Comparison of ENCODE assay signal across 18 cellular contexts in genomic region chr15:101210058-101210457, GRCh38. TPM values are rescaled to one million over a fixed set of nuclear protein-coding genes. Genes with fewer than 3 reads are reported as not detected.
DNase-seq lines count a peak whose midpoint lies in the region; ATAC-seq and TF ChIP-seq lines count a peak whose summit lies in the region.
"Had no signal": no experiment of that assay in that cellular context is flagged by ENCODE, and none has a peak within 500 bp of the region (broad histone marks: within the 10 kb centered on the region; RNA-seq: fewer than 3 reads in every experiment).

No MANE protein-coding gene starts in this region.

- no peak for TF ChIP-seq CTCF in heart left ventricle (IDR thresholded peaks at IDR 0.05)
- TF ChIP-seq CTCF in tibial artery (IDR thresholded peaks at IDR 0.05) = no peak

- DNase-seq in heart left ventricle = no peak
- no peak for DNase-seq in Right ventricle myocardium superior
- no peak for DNase-seq in activated T-helper 1 cell treated with anti-CD3 and anti-CD28 coated beads, Interleukin-12 subunit alpha, Interleukin-12 subunit beta, Interleukin-2, Interleukin-4 antibody, amounts not matched to agents 30 ng/mL and 10 ng/mL and 1 ng/mL, durations not matched to agents 14 hours and 24 hours and 36 hours (ENCODE audit: low spot score)
- DNase-seq in memory B cell (ENCODE audit: low spot score in 2 of 2) = no peak
- no peak for DNase-seq in tibial artery
- DNase-seq in NCI-H446 (lab: John Stamatoyannopoulos, UW) = no peak
- no peak for DNase-seq in activated naive CD4-positive, alpha-beta T cell treated with anti-CD3 and anti-CD28 coated beads, Interleukin-2, amount 10 ng/mL, durations not matched to agents 7 days and 5 days
- DNase-seq: cortex of kidney, GDM1, glutamatergic neuron, NCI-H187 treated with DMSO at 0.1 percent for 48 hours, NCI-H524 treated with DMSO at 0.1 percent for 48 hours, PC-9, SW 1271, thyroid gland had no signal

- H3K4me3 ChIP-seq in heart left ventricle = no peak overlapping the region
- H3K4me3 ChIP-seq in tibial artery = no peak overlapping the region
- H3K4me3 ChIP-seq: PC-9, prostate gland, thyroid gland had no signal

- peak overlapping the region; percentile 73 for H3K27ac Mint-ChIP-seq in activated T-helper 1 cell treated with anti-CD3 and anti-CD28 coated beads, Interleukin-12 subunit alpha, Interleukin-12 subunit beta, Interleukin-2, Interleukin-4 antibody, amounts not matched to agents 30 ng/mL and 10 ng/mL and 1 ng/mL, durations not matched to agents 14 hours and 24 hours and 36 hours
- peak overlapping the region; percentile 53 for H3K27ac Mint-ChIP-seq in memory B cell
- H3K27ac Mint-ChIP-seq in activated naive CD4-positive, alpha-beta T cell treated with anti-CD3 and anti-CD28 coated beads, Interleukin-2, amount 10 ng/mL, durations not matched to agents 7 days and 5 days = no peak overlapping the region

- H3K4me3 Mint-ChIP-seq in activated T-helper 1 cell treated with anti-CD3 and anti-CD28 coated beads, Interleukin-12 subunit alpha, Interleukin-12 subunit beta, Interleukin-2, Interleukin-4 antibody, amounts not matched to agents 30 ng/mL and 10 ng/mL and 1 ng/mL, durations not matched to agents 14 hours and 24 hours and 36 hours = no peak overlapping the region
- no peak overlapping the region for H3K4me3 Mint-ChIP-seq in memory B cell
- H3K4me3 Mint-ChIP-seq in activated naive CD4-positive, alpha-beta T cell treated with anti-CD3 and anti-CD28 coated beads, Interleukin-2, amount 10 ng/mL, durations not matched to agents 7 days and 5 days = no peak overlapping the region

- H3K27ac ChIP-seq in heart left ventricle (peak overlapping the region in 8 of 12 donors; percentile 2 to 60 (median 24)), tibial artery (peak overlapping the region; percentile 40 to 43)
- H3K27ac ChIP-seq: PC-9, thyroid gland had no signal

- ATAC-seq in heart left ventricle (no peak), Right ventricle myocardium superior (ENCODE audit: poor library complexity) (no peak), memory B cell (ENCODE audit: low read depth) (no peak), HG02981 (IDR thresholded peaks at IDR 0.05; ENCODE audit: unreplicated experiment) (no peak)
- ATAC-seq: activated CD4-positive, CD25-positive, alpha-beta regulatory T cell treated with anti-CD3 and anti-CD28 coated beads, Interleukin-2, amount 50 U/mL, for 24 hours had no signal

- no peak for TF ChIP-seq POLR2A in heart left ventricle (IDR thresholded peaks at IDR 0.05)

- H3K27me3 Mint-ChIP-seq in activated T-helper 1 cell treated with anti-CD3 and anti-CD28 coated beads, Interleukin-12 subunit alpha, Interleukin-12 subunit beta, Interleukin-2, Interleukin-4 antibody, amounts not matched to agents 30 ng/mL and 10 ng/mL and 1 ng/mL, durations not matched to agents 14 hours and 24 hours and 36 hours (ENCODE audit: insufficient read depth) = no peaks in the 10 kb centered on the region
- H3K27me3 Mint-ChIP-seq in memory B cell = no peaks in the 10 kb centered on the region
- H3K27me3 Mint-ChIP-seq in activated naive CD4-positive, alpha-beta T cell treated with anti-CD3 and anti-CD28 coated beads, Interleukin-2, amount 10 ng/mL, durations not matched to agents 7 days and 5 days = no peaks in the 10 kb centered on the region

- H3K4me1 ChIP-seq in heart left ventricle = peaks cover 5 to 93% (median 49%) of the 10 kb centered on the region in 12 donors
- H3K4me1 ChIP-seq in tibial artery = peaks cover 0 to 60% (median 22%) of the 10 kb centered on the region in 4 donors

- peaks cover 91% of the 10 kb centered on the region for H3K4me1 Mint-ChIP-seq in activated T-helper 1 cell treated with anti-CD3 and anti-CD28 coated beads, Interleukin-12 subunit alpha, Interleukin-12 subunit beta, Interleukin-2, Interleukin-4 antibody, amounts not matched to agents 30 ng/mL and 10 ng/mL and 1 ng/mL, durations not matched to agents 14 hours and 24 hours and 36 hours (ENCODE audit: low read depth)
- H3K4me1 Mint-ChIP-seq in memory B cell = peaks cover 45% of the 10 kb centered on the region
- H3K4me1 Mint-ChIP-seq in activated naive CD4-positive, alpha-beta T cell treated with anti-CD3 and anti-CD28 coated beads, Interleukin-2, amount 10 ng/mL, durations not matched to agents 7 days and 5 days = peaks cover 57% of the 10 kb centered on the region

- CTCF ChIA-PET in activated naive CD4-positive, alpha-beta T cell treated with anti-CD3 and anti-CD28 coated beads, Interleukin-2, amount 10 ng/mL, durations not matched to agents 7 days and 5 days (lab: Charles Lee) = interaction anchor here (1.3 kb wide), 1 partner anchor 33 kb away, joined by 3 read pairs; no protein-coding TSS in a partner anchor

- H3K9me3 ChIP-seq in heart left ventricle = no peaks in the 10 kb centered on the region
- H3K9me3 ChIP-seq in tibial artery = no peaks in the 10 kb centered on the region
- H3K9me3 ChIP-seq: prostate gland, thyroid gland had no signal

- 47 to 59% (median 52%) methylated on average over 1 of the region's 1 CpG for WGBS in heart left ventricle, 4 donors

- H3K9me3 Mint-ChIP-seq in activated T-helper 1 cell treated with anti-CD3 and anti-CD28 coated beads, Interleukin-12 subunit alpha, Interleukin-12 subunit beta, Interleukin-2, Interleukin-4 antibody, amounts not matched to agents 30 ng/mL and 10 ng/mL and 1 ng/mL, durations not matched to agents 14 hours and 24 hours and 36 hours = peaks cover 4% of the 10 kb centered on the region
- no peaks in the 10 kb centered on the region for H3K9me3 Mint-ChIP-seq in memory B cell
- no peaks in the 10 kb centered on the region for H3K9me3 Mint-ChIP-seq in activated naive CD4-positive, alpha-beta T cell treated with anti-CD3 and anti-CD28 coated beads, Interleukin-2, amount 10 ng/mL, durations not matched to agents 7 days and 5 days

- H3K27me3 ChIP-seq in heart left ventricle = no peaks in the 10 kb centered on the region
- no peaks in the 10 kb centered on the region for H3K27me3 ChIP-seq in tibial artery
- H3K27me3 ChIP-seq: thyroid gland had no signal

- H3K36me3 Mint-ChIP-seq in activated T-helper 1 cell treated with anti-CD3 and anti-CD28 coated beads, Interleukin-12 subunit alpha, Interleukin-12 subunit beta, Interleukin-2, Interleukin-4 antibody, amounts not matched to agents 30 ng/mL and 10 ng/mL and 1 ng/mL, durations not matched to agents 14 hours and 24 hours and 36 hours (ENCODE audit: low read depth) = peaks cover 47% of the 10 kb centered on the region
- peaks cover 11% of the 10 kb centered on the region for H3K36me3 Mint-ChIP-seq in memory B cell
- H3K36me3 Mint-ChIP-seq in activated naive CD4-positive, alpha-beta T cell treated with anti-CD3 and anti-CD28 coated beads, Interleukin-2, amount 10 ng/mL, durations not matched to agents 7 days and 5 days = peaks cover 32% of the 10 kb centered on the region

- intact Hi-C loops in heart left ventricle (cut with DNase I) (no loop called here), Right ventricle myocardium superior (cut with DNase I) (no loop called here), tibial artery (cut with DNase I; ENCODE audit: low total_unique reads) (no loop called here)
- intact Hi-C loops in activated T-helper 1 cell treated with anti-CD3 and anti-CD28 coated beads, Interleukin-12 subunit alpha, Interleukin-12 subunit beta, Interleukin-2, Interleukin-4 antibody, amounts not matched to agents 30 ng/mL and 10 ng/mL and 1 ng/mL, durations not matched to agents 14 hours and 24 hours and 36 hours (cut with micrococcal nuclease) = loop anchor here (1.0 kb wide), 1 partner anchor 29 kb away; no protein-coding TSS in a partner anchor

- H3K36me3 ChIP-seq in heart left ventricle (peaks cover 0 to 3% (median 0%) of the 10 kb centered on the region in 9 donors), tibial artery (no peaks in the 10 kb centered on the region)
- H3K36me3 ChIP-seq: prostate gland, thyroid gland had no signal

RNA-seq across cellular contexts. Expression of gene CHSY1, which starts 41.8 kb away (rescaled TPM):
- total RNA-seq in heart left ventricle (10 to 100 TPM in 7 of 9 donors, 1 to 10 TPM in 2; 8.7 to 41.3 (median 11.1) TPM), Right ventricle myocardium superior (12.7 TPM)
- polyA plus RNA-seq in heart left ventricle = 1 to 10 TPM; 5.6 to 8.7 TPM
- total RNA-seq in activated T-helper 1 cell treated with anti-CD3 and anti-CD28 coated beads, Interleukin-12 subunit alpha, Interleukin-12 subunit beta, Interleukin-2, Interleukin-4 antibody, amounts not matched to agents 30 ng/mL and 10 ng/mL and 1 ng/mL, durations not matched to agents 14 hours and 24 hours and 36 hours = 76.3 and 78.0 TPM in 2 replicates
